1 cellular context compared by ENCODE assay signal in the genomic region with DNA sequence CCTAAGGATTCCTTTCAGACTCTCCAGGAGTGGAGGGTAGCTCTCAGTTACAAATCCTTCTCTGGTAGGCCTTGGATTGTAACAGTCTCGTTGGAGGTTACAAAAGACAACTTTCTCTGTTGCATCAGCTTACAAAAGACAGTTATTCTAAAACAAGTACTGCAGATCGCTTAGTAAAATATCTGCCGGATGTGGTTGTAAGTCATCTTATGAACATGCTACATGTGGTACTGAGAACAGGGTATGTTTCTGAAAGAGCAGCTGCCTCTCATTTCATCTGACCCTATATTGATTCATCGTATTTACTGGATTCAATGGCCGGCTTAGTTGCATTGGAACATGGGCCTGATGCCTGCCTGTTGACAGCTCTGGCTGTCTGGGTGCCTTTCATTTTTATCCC.
TF ChIP-seq lines count a peak whose summit lies in the region.

No MANE protein-coding gene starts in this region.

TF ChIP-seq in GM23338, 12 proteins besides CTCF, POLR2A, EP300 and RAD21 (continued from another document):
- no peak for TF ChIP-seq POLR2AphosphoS5 (IDR thresholded peaks at IDR 0.05; ENCODE audit: low read depth)
- TF ChIP-seq, protein P1, sequence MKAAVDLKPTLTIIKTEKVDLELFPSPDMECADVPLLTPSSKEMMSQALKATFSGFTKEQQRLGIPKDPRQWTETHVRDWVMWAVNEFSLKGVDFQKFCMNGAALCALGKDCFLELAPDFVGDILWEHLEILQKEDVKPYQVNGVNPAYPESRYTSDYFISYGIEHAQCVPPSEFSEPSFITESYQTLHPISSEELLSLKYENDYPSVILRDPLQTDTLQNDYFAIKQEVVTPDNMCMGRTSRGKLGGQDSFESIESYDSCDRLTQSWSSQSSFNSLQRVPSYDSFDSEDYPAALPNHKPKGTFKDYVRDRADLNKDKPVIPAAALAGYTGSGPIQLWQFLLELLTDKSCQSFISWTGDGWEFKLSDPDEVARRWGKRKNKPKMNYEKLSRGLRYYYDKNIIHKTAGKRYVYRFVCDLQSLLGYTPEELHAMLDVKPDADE (IDR thresholded peaks at IDR 0.05), result no peak
- no peak for TF ChIP-seq ZNF114 (CRISPR knock-in tag; IDR thresholded peaks at IDR 0.05)
- TF ChIP-seq CREB1 (CRISPR knock-in tag; IDR thresholded peaks at IDR 0.05; ENCODE audit: low read depth), result no peak
- no peak for TF ChIP-seq JUNB (IDR thresholded peaks at IDR 0.05; ENCODE audit: unreplicated experiment)
TF ChIP-seq in GM23338: peak in this region for 0.
